In genomic region chr19:54653181-54653809, GRCh38 we compare ENCODE assay signal across 9 cellular contexts. TPM values are rescaled to one million over a fixed set of nuclear protein-coding genes. Genes with fewer than 3 reads are reported as not detected.
DNase-seq lines count a peak whose midpoint lies in the region; ATAC-seq and TF ChIP-seq lines count a peak whose summit lies in the region.
"Had no signal": no experiment of that assay in that cellular context is flagged by ENCODE, and none has a peak within 500 bp of the region (broad histone marks: within the 10 kb centered on the region; RNA-seq: fewer than 3 reads in every experiment).

No MANE protein-coding gene starts in this region.

- intact Hi-C loops in heart right ventricle (cut with DNase I) (no loop called here), left cardiac atrium (cut with DNase I) (no loop called here), prostate gland (cut with DNase I) (no loop called here)

- H3K9me3 ChIP-seq in heart right ventricle (no peaks in the 10 kb centered on the region), prostate gland (no peaks in the 10 kb centered on the region)

- TF ChIP-seq CTCF in heart right ventricle (IDR thresholded peaks at IDR 0.05) (peak; percentile 5 to 65 (median 53)), prostate gland (IDR thresholded peaks at IDR 0.05) (peak in 3 of 4 experiments; percentile 46 to 55 (median 53))

- no peaks in the 10 kb centered on the region for H3K9me3 Mint-ChIP-seq in stimulated activated effector memory CD8-positive, alpha-beta T cell treated with anti-CD3 and anti-CD28 coated beads, Interleukin-12 subunit alpha, Interleukin-12 subunit beta, amount 100 ng/mL, for 72 hours
- H3K9me3 Mint-ChIP-seq: activated naive CD8-positive, alpha-beta T cell treated with anti-CD3 and anti-CD28 coated beads, Interleukin-2, amount 10 ng/mL, durations not matched to agents 7 days and 5 days had no signal

- H3K36me3 ChIP-seq in heart right ventricle (no peaks in the 10 kb centered on the region), prostate gland (no peaks in the 10 kb centered on the region)

- DNase-seq in heart right ventricle (no peak), left cardiac atrium (no peak), NCI-H526 (lab: John Stamatoyannopoulos, UW) (peak; percentile 57 to 78), dermis microvascular lymphatic vessel endothelial cell (ENCODE audit: low read depth in 2 of 2) (peak; percentile 18 to 38), prostate gland (ENCODE audit: low spot score) (no peak), middle frontal gyrus (ENCODE audit: extremely low spot score, low spot score) (no peak)
- DNase-seq in stimulated activated effector memory CD8-positive, alpha-beta T cell treated with anti-CD3 and anti-CD28 coated beads, Interleukin-12 subunit alpha, Interleukin-12 subunit beta, amount 100 ng/mL, for 72 hours (ENCODE audit: low spot score in 2 of 2): no peak
- DNase-seq: activated naive CD8-positive, alpha-beta T cell treated with anti-CD3 and anti-CD28 coated beads, Interleukin-2, amount 10 ng/mL, durations not matched to agents 7 days and 5 days had no signal

- no peak overlapping the region for H3K4me3 Mint-ChIP-seq in stimulated activated effector memory CD8-positive, alpha-beta T cell treated with anti-CD3 and anti-CD28 coated beads, Interleukin-12 subunit alpha, Interleukin-12 subunit beta, amount 100 ng/mL, for 72 hours
- H3K4me3 Mint-ChIP-seq: activated naive CD8-positive, alpha-beta T cell treated with anti-CD3 and anti-CD28 coated beads, Interleukin-2, amount 10 ng/mL, durations not matched to agents 7 days and 5 days had no signal

- no peak overlapping the region for H3K27ac Mint-ChIP-seq in stimulated activated effector memory CD8-positive, alpha-beta T cell treated with anti-CD3 and anti-CD28 coated beads, Interleukin-12 subunit alpha, Interleukin-12 subunit beta, amount 100 ng/mL, for 72 hours
- H3K27ac Mint-ChIP-seq: activated naive CD8-positive, alpha-beta T cell treated with anti-CD3 and anti-CD28 coated beads, Interleukin-2, amount 10 ng/mL, durations not matched to agents 7 days and 5 days had no signal

- no peaks in the 10 kb centered on the region for H3K36me3 Mint-ChIP-seq in stimulated activated effector memory CD8-positive, alpha-beta T cell treated with anti-CD3 and anti-CD28 coated beads, Interleukin-12 subunit alpha, Interleukin-12 subunit beta, amount 100 ng/mL, for 72 hours
- H3K36me3 Mint-ChIP-seq: activated naive CD8-positive, alpha-beta T cell treated with anti-CD3 and anti-CD28 coated beads, Interleukin-2, amount 10 ng/mL, durations not matched to agents 7 days and 5 days had no signal

- WGBS in heart right ventricle, 2 donors: 36 to 37% methylated on average over 6 of the region's 6 CpGs
- WGBS in prostate gland: 30% methylated on average over 6 of the region's 6 CpGs

- H3K4me3 ChIP-seq in heart right ventricle (no peak overlapping the region), prostate gland (no peak overlapping the region)

- H3K4me1 ChIP-seq in heart right ventricle (peaks cover 0 to 5% (median 0%) of the 10 kb centered on the region in 9 donors), prostate gland (replicated peaks) (no peaks in the 10 kb centered on the region)

- no peaks in the 10 kb centered on the region for H3K4me1 Mint-ChIP-seq in stimulated activated effector memory CD8-positive, alpha-beta T cell treated with anti-CD3 and anti-CD28 coated beads, Interleukin-12 subunit alpha, Interleukin-12 subunit beta, amount 100 ng/mL, for 72 hours
- H3K4me1 Mint-ChIP-seq: activated naive CD8-positive, alpha-beta T cell treated with anti-CD3 and anti-CD28 coated beads, Interleukin-2, amount 10 ng/mL, durations not matched to agents 7 days and 5 days had no signal

- no peak for TF ChIP-seq POLR2A in prostate gland (IDR thresholded peaks at IDR 0.05)

- H3K27me3 ChIP-seq in heart right ventricle: peaks cover 0 to 41% (median 15%) of the 10 kb centered on the region in 7 donors
- H3K27me3 ChIP-seq in prostate gland (replicated peaks; ENCODE audit: insufficient read depth): no peaks in the 10 kb centered on the region

- H3K27ac ChIP-seq in heart right ventricle: no peak overlapping the region
- no peak overlapping the region for H3K27ac ChIP-seq in prostate gland

- ATAC-seq in heart right ventricle (no peak), left cardiac atrium (no peak), GM21526 (IDR thresholded peaks at IDR 0.05; ENCODE audit: low FRiP score, unreplicated experiment) (no peak)
- ATAC-seq in stimulated activated effector memory CD8-positive, alpha-beta T cell treated with anti-CD3 and anti-CD28 coated beads, Interleukin-12 subunit alpha, Interleukin-12 subunit beta, amount 100 ng/mL, for 72 hours: no peak

RNA-seq across cellular contexts. Expression of gene LILRB4, which starts 9.5 kb away (rescaled TPM):
- total RNA-seq in heart right ventricle: 10 to 100 TPM in 1 of 10 donors, 1 to 10 TPM in 8, under 1 TPM in 1; 0.99 to 22.4 (median 1.8) TPM
- 1 to 10 TPM; 2.0 to 2.2 TPM for polyA plus RNA-seq in heart right ventricle
- total RNA-seq in left cardiac atrium: 10 to 100 TPM in 1 of 2 donors, 1 to 10 TPM in 1; 5.7 to 11.8 TPM
- not detected in 2 replicates for total RNA-seq in dermis microvascular lymphatic vessel endothelial cell
- 1 to 10 TPM; 1.6 to 5.7 TPM for total RNA-seq in prostate gland

RNA-seq across cellular contexts. Expression of gene LILRB1, which starts 23.0 kb away (rescaled TPM):
- 10 to 100 TPM in 1 of 10 donors, 1 to 10 TPM in 6, under 1 TPM in 3; 0.28 to 16.9 (median 1.5) TPM for total RNA-seq in heart right ventricle
- 1 to 10 TPM in 1 of 2 donors, under 1 TPM in 1; 0.54 to 1.4 TPM for polyA plus RNA-seq in heart right ventricle
- total RNA-seq in left cardiac atrium: 1 to 10 TPM; 3.1 to 4.2 TPM
- 0.13 TPM in 1 of 2 replicates, not detected in the other for total RNA-seq in dermis microvascular lymphatic vessel endothelial cell
- total RNA-seq in prostate gland: 1 to 10 TPM in 1 of 2 donors, under 1 TPM in 1; 0.68 to 1.2 TPM

RNA-seq across cellular contexts. Expression of gene LILRA1, which starts 59.9 kb away (rescaled TPM):
- 1 to 10 TPM in 1 of 10 donors, under 1 TPM in 9; 0.21 to 2.8 (median 0.41) TPM for total RNA-seq in heart right ventricle
- under 1 TPM; 0.19 to 0.29 TPM for polyA plus RNA-seq in heart right ventricle
- total RNA-seq in left cardiac atrium: under 1 TPM; 0.86 to 0.97 TPM
- total RNA-seq in dermis microvascular lymphatic vessel endothelial cell: not detected in 2 replicates
- total RNA-seq in prostate gland: 1 to 10 TPM in 1 of 2 donors, under 1 TPM in 1; 0.96 to 1.7 TPM
- total RNA-seq: activated naive CD8-positive, alpha-beta T cell treated with anti-CD3 and anti-CD28 coated beads, Interleukin-2, amount 10 ng/mL, durations not matched to agents 7 days and 5 days had no signal

Comparison
In these comparisons a context has a peak if more than half of its experiments do, and no peak if none do; other contexts are left out.
1. DNase-seq: peak in NCI-H526 (2 of 2) and dermis microvascular lymphatic vessel endothelial cell (2 of 2); none in heart right ventricle (0 of 2), left cardiac atrium (single experiment), prostate gland (single experiment), stimulated activated effector memory CD8-positive, alpha-beta T cell treated with anti-CD3 and anti-CD28 coated beads, Interleukin-12 subunit alpha, Interleukin-12 subunit beta, amount 100 ng/mL, for 72 hours (0 of 2) and middle frontal gyrus (single experiment).